ENCODE assay signal across 19 cellular contexts in genomic region chr9:126536131-126536530, GRCh38.
"Had no signal": no experiment of that assay in that cellular context is flagged by ENCODE, and none has a peak within 500 bp of the region (broad histone marks: within the 10 kb centered on the region; RNA-seq: fewer than 3 reads in every experiment).

No MANE protein-coding gene starts in this region.

- H3K4me1 ChIP-seq: colonic mucosa, thyroid gland had no signal

- DNase-seq: activated CD8-positive, alpha-beta memory T cell treated with anti-CD3 and anti-CD28 coated beads, Interleukin-2, amount 50 U/mL, for 4 hours; activated naive CD4-positive, alpha-beta T cell treated with Interleukin-2 at 50 U/mL for 16 hours; activated naive CD8-positive, alpha-beta T cell treated with anti-CD3 and anti-CD28 coated beads for 36 hours; activated T-cell treated with anti-CD3 and anti-CD28 coated beads, Interleukin-2, amount 50 U/mL, for 24 hours; colonic mucosa; glutamatergic neuron; immature natural killer cell; left ventricle myocardium inferior; nucleus accumbens; stimulated activated CD4-positive, alpha-beta T cell treated with anti-CD3 and anti-CD28 coated beads, Interleukin-4, amount 100 ng/mL, for 24 hours; stimulated activated naive CD8-positive, alpha-beta T cell treated with anti-CD3 and anti-CD28 coated beads, Interleukin-15, Interleukin-2, amounts not matched to agents 100 U/mL and 50 U/mL, for 24 hours; T-helper 1 cell; T-helper 9 cell; thyroid gland had no signal

- H3K4me2 ChIP-seq: hepatocyte had no signal

- H2AFZ ChIP-seq: hepatocyte had no signal

- H3K36me3 ChIP-seq: colonic mucosa, esophagus muscularis mucosa, left ventricle myocardium inferior, thyroid gland had no signal

- H3K4me3 ChIP-seq: colonic mucosa, esophagus muscularis mucosa, hepatocyte, left ventricle myocardium inferior, thyroid gland had no signal

- ATAC-seq: activated T-helper 17 cell treated with anti-CD3 and anti-CD28 coated beads, Interleukin-2, amount 50 U/mL, for 72 hours; stimulated activated naive CD8-positive, alpha-beta T cell treated with anti-CD3 and anti-CD28 coated beads, Interleukin-15, Interleukin-2, amounts not matched to agents 100 U/mL and 50 U/mL, for 24 hours had no signal

- H3K27me3 ChIP-seq: thyroid gland had no signal

- FAIRE-seq: astrocyte, frontal cortex had no signal

- H3K9me3 ChIP-seq: colonic mucosa, esophagus muscularis mucosa, left ventricle myocardium inferior, thyroid gland had no signal

- H3K27ac ChIP-seq: colonic mucosa, esophagus muscularis mucosa, hepatocyte, left ventricle myocardium inferior, thyroid gland had no signal

- H3K79me2 ChIP-seq: hepatocyte had no signal
